ENCODE assay signal across 8 cellular contexts in genomic region chr10:99560277-99561126, GRCh38. TPM values are rescaled to one million over a fixed set of nuclear protein-coding genes. Genes with fewer than 3 reads are reported as not detected.
A peak's percentile ranks its signal among the peaks of the same experiment; 100 is the strongest.
DNase-seq lines count a peak whose midpoint lies in the region; ATAC-seq and TF ChIP-seq lines count a peak whose summit lies in the region.

No MANE protein-coding gene starts in this region.

- 49 to 58% methylated on average over 11 to 13 of the region's 13 CpGs for WGBS in endodermal cell (ENCODE audit: insufficient coverage in 1 of 2, insufficient read length in 1 of 2), 2 experiments

- H3K4me3 Mint-ChIP-seq in WTC11: no peak overlapping the region
- no peak overlapping the region for H3K4me3 Mint-ChIP-seq in endodermal cell
- H3K4me3 Mint-ChIP-seq in nephron: no peak overlapping the region

- ATAC-seq in left cardiac atrium (no peak), WTC11 (peak; percentile 91), GM21367 (IDR thresholded peaks at IDR 0.05; ENCODE audit: unreplicated experiment) (no peak), GM19397 (IDR thresholded peaks at IDR 0.05; ENCODE audit: unreplicated experiment) (no peak)

- intact Hi-C loops in left ventricle myocardium inferior (cut with micrococcal nuclease): no loop called here
- intact Hi-C loops in left cardiac atrium (cut with DNase I): no loop called here

- H3K9ac ChIP-seq in endodermal cell (ENCODE audit: extremely low read depth, low read length, poor library complexity, severe bottlenecking): no peak overlapping the region

- no peaks in the 10 kb centered on the region for H3K9me3 ChIP-seq in left ventricle myocardium inferior (replicated peaks)
- no peaks in the 10 kb centered on the region for H3K9me3 ChIP-seq in endodermal cell (ENCODE audit: control insufficient read depth, low read length)

- H3K36me3 ChIP-seq in left ventricle myocardium inferior (no peaks in the 10 kb centered on the region), endodermal cell (ENCODE audit: control insufficient read depth, insufficient read depth, low read length) (no peaks in the 10 kb centered on the region)

- POLR2A ChIA-PET in WTC11 (lab: Charles Lee): interaction anchor here (0.6 kb wide), 1 partner anchor 49 kb away, joined by 3 read pairs; no protein-coding TSS in a partner anchor

- H3K27me3 ChIP-seq in left ventricle myocardium inferior (ENCODE audit: low read depth) (peaks cover 89% of the 10 kb centered on the region), endodermal cell (ENCODE audit: control insufficient read depth, insufficient read depth, low read length, poor library complexity, severe bottlenecking) (peaks cover under 1% of the 10 kb centered on the region)

- DNase-seq in left ventricle myocardium inferior (no peak), left cardiac atrium (no peak), NCI-H146 (lab: John Stamatoyannopoulos, UW) (peak; percentile 62), WTC11 (ENCODE audit: low spot score) (peak; percentile 76), endodermal cell (peak; percentile 90)

- H3K27me3 Mint-ChIP-seq in WTC11 (ENCODE audit: low read depth) (no peaks in the 10 kb centered on the region), endodermal cell (ENCODE audit: insufficient read depth) (peaks cover 14% of the 10 kb centered on the region), nephron (ENCODE audit: low read depth) (peaks cover 59% of the 10 kb centered on the region)

- CTCF ChIA-PET in WTC11 (lab: Charles Lee): interaction anchor here (0.6 to 6.2 kb wide), 30 partner anchors 9 to 202 kb away, joined by 3 to 78 read pairs (median 4); partner anchors contain the start of genes ENTPD7, GOT1 and SLC25A28

- H3K4me1 Mint-ChIP-seq in WTC11 (peaks cover 13% of the 10 kb centered on the region), endodermal cell (peaks cover 18% of the 10 kb centered on the region), nephron (peaks cover 4% of the 10 kb centered on the region)

- no peak overlapping the region for H3K27ac ChIP-seq in left ventricle myocardium inferior (replicated peaks)
- no peak overlapping the region for H3K27ac ChIP-seq in endodermal cell (ENCODE audit: low read depth, low read length)

- H3K27ac Mint-ChIP-seq in WTC11 (no peak overlapping the region), endodermal cell (no peak overlapping the region), nephron (no peak overlapping the region)

- H3K4me1 ChIP-seq in left ventricle myocardium inferior (no peaks in the 10 kb centered on the region), endodermal cell (ENCODE audit: control insufficient read depth, insufficient read depth, low read length) (peaks cover 2% of the 10 kb centered on the region)

- no peaks in the 10 kb centered on the region for H3K9me3 Mint-ChIP-seq in WTC11
- no peaks in the 10 kb centered on the region for H3K9me3 Mint-ChIP-seq in endodermal cell
- no peaks in the 10 kb centered on the region for H3K9me3 Mint-ChIP-seq in nephron

- TF ChIP-seq CTCF in left ventricle myocardium inferior (IDR thresholded peaks at IDR 0.05; ENCODE audit: borderline replicate concordance) (peak; percentile 72), WTC11 (IDR thresholded peaks at IDR 0.05) (peak; percentile 93), endodermal cell (conservative IDR thresholded peaks at IDR 0.05) (peak; percentile 87), nephron (IDR thresholded peaks at IDR 0.05; ENCODE audit: unreplicated experiment in 3 of 3) (peak; percentile 54 to 71 (median 61))

- H3K4me3 ChIP-seq in left ventricle myocardium inferior (no peak overlapping the region), endodermal cell (ENCODE audit: low read length) (no peak overlapping the region)

- H3K36me3 Mint-ChIP-seq in WTC11 (no peaks in the 10 kb centered on the region), endodermal cell (ENCODE audit: low read depth) (no peaks in the 10 kb centered on the region), nephron (ENCODE audit: low read depth) (no peaks in the 10 kb centered on the region)

TF ChIP-seq in WTC11, 78 proteins besides CTCF, POLR2A, EP300 and RAD21:
- no peak for TF ChIP-seq ZNF232 (CRISPR knock-in tag; IDR thresholded peaks at IDR 0.05)
- TF ChIP-seq TCF7 (CRISPR knock-in tag; IDR thresholded peaks at IDR 0.05; ENCODE audit: low read depth): no peak
- no peak for TF ChIP-seq ETV6 (CRISPR knock-in tag; IDR thresholded peaks at IDR 0.05)

RNA-seq across cellular contexts. Expression of gene NKX2-3, which starts 27.8 kb away (rescaled TPM):
- total RNA-seq in left ventricle myocardium inferior (not detected), left cardiac atrium (not detected), WTC11 (2021) (not detected in 3 replicates), endodermal cell (not detected)
- polyA plus RNA-seq in endodermal cell (2013, experiment 1 of 2): not detected
- not detected for polyA plus RNA-seq in endodermal cell (2013, experiment 2 of 2)

RNA-seq across cellular contexts. Expression of gene SLC25A28, which starts 59.7 kb away (rescaled TPM):
- total RNA-seq in left ventricle myocardium inferior (41.2 TPM), left cardiac atrium (10 to 100 TPM; 38.2 to 46.4 TPM), WTC11 (2021) (17.3 to 18.3 TPM (median 18.2 TPM) in 3 replicates), endodermal cell (10 to 100 TPM; 20.4 to 30.0 TPM)
- 38.9 TPM for polyA plus RNA-seq in endodermal cell (2013, experiment 1 of 2)
- 37.1 TPM for polyA plus RNA-seq in endodermal cell (2013, experiment 2 of 2)

Comparison
In these comparisons a context has a peak if more than half of its experiments do, and no peak if none do; other contexts are left out.
1. DNase-seq: peak in NCI-H146 (single experiment), WTC11 (single experiment) and endodermal cell (single experiment); none in left ventricle myocardium inferior (single experiment) and left cardiac atrium (single experiment).
2. Peak in every context shown above with its lines, with median percentiles within 50 percentile points of each other: CTCF ChIP-seq.